In genomic region chr7:101179117-101179779, GRCh38 we compare ENCODE assay signal across 13 cellular contexts. TPM values are rescaled to one million over a fixed set of nuclear protein-coding genes. Genes with fewer than 3 reads are reported as not detected.
DNase-seq lines count a peak whose midpoint lies in the region; ATAC-seq lines count a peak whose summit lies in the region.
"Had no signal": no experiment of that assay in that cellular context is flagged by ENCODE, and none has a peak within 500 bp of the region (broad histone marks: within the 10 kb centered on the region; RNA-seq: fewer than 3 reads in every experiment).

No MANE protein-coding gene starts in this region.

- no peaks in the 10 kb centered on the region for H3K36me3 ChIP-seq in trophoblast cell (ENCODE audit: control insufficient read depth in 1 of 2, insufficient read depth in 2 of 2, low read length in 2 of 2)
- H3K36me3 ChIP-seq: neutrophil, Peyer's patch had no signal

- H3K18ac ChIP-seq in trophoblast cell (ENCODE audit: low read length), result no peak overlapping the region

- H3K27ac ChIP-seq in trophoblast cell (ENCODE audit: low read depth, low read length), result no peak overlapping the region
- H3K27ac ChIP-seq: neutrophil, Peyer's patch had no signal

- no peak overlapping the region for H3K9ac ChIP-seq in trophoblast cell (ENCODE audit: low read length)

- H3K4me1 Mint-ChIP-seq in effector memory CD8-positive, alpha-beta T cell (ENCODE audit: low read depth in 2 of 2), result peaks cover 8 to 9% of the 10 kb centered on the region in 2 donors

- H3K4ac ChIP-seq in trophoblast cell (ENCODE audit: low read depth, low read length), result no peak overlapping the region

- peak overlapping the region; percentile 2 for H3K4me2 ChIP-seq in trophoblast cell (ENCODE audit: low read length)

- H3K23ac ChIP-seq in trophoblast cell (ENCODE audit: low read length), result no peak overlapping the region

- peaks cover 7% of the 10 kb centered on the region for H3K9me3 ChIP-seq in trophoblast cell (ENCODE audit: insufficient read depth, low read depth, low read length)
- H3K9me3 ChIP-seq: neutrophil, Peyer's patch had no signal

- no peaks in the 10 kb centered on the region for H3K79me1 ChIP-seq in trophoblast cell (ENCODE audit: low read length)

- no peak overlapping the region for H3K14ac ChIP-seq in trophoblast cell (ENCODE audit: low read length)

- no peaks in the 10 kb centered on the region for H3K9me3 Mint-ChIP-seq in effector memory CD8-positive, alpha-beta T cell

- no peak overlapping the region for H2AK5ac ChIP-seq in trophoblast cell (ENCODE audit: low read length)

- H3K36me3 Mint-ChIP-seq in effector memory CD8-positive, alpha-beta T cell (ENCODE audit: insufficient read depth), result peaks cover 4% of the 10 kb centered on the region

- H3K4me3 Mint-ChIP-seq in effector memory CD8-positive, alpha-beta T cell, result peak overlapping the region; percentile 44 to 53

- ATAC-seq in effector memory CD8-positive, alpha-beta T cell (replicated peaks), result no peak
- ATAC-seq in HG02938 (IDR thresholded peaks at IDR 0.05; ENCODE audit: unreplicated experiment), result no peak

- H4K8ac ChIP-seq in trophoblast cell (ENCODE audit: low read depth, low read length), result no peak overlapping the region

- H3K4me1 ChIP-seq in trophoblast cell (ENCODE audit: control insufficient read depth in 1 of 2, insufficient read depth in 2 of 2, low read length in 2 of 2), result no peaks in the 10 kb centered on the region

- H3K27ac Mint-ChIP-seq in effector memory CD8-positive, alpha-beta T cell, result no peak overlapping the region
- H3K27ac Mint-ChIP-seq: CD14-positive monocyte had no signal

- no peak overlapping the region for H2BK120ac ChIP-seq in trophoblast cell (ENCODE audit: insufficient read depth, low read length, poor library complexity)

- WGBS in trophoblast cell (ENCODE audit: extremely low coverage, insufficient coverage, insufficient read length), result no CpG with 5 or more reads among the region's 28 CpGs

- H3K4me3 ChIP-seq in trophoblast cell (ENCODE audit: low read depth, low read length), result no peak overlapping the region

- H3K27me3 Mint-ChIP-seq in effector memory CD8-positive, alpha-beta T cell, result peaks cover 73 to 86% of the 10 kb centered on the region in 2 donors

- H3K79me2 ChIP-seq in trophoblast cell (ENCODE audit: control insufficient read depth, insufficient read depth, low read length, poor library complexity), result no peaks in the 10 kb centered on the region

- no peak overlapping the region for H2AFZ ChIP-seq in trophoblast cell (ENCODE audit: insufficient read depth, low read length, poor library complexity)

- H4K91ac ChIP-seq in trophoblast cell (ENCODE audit: low read depth, low read length), result no peak overlapping the region

- H2BK12ac ChIP-seq in trophoblast cell (ENCODE audit: low read length), result no peak overlapping the region

- H4K12ac ChIP-seq in trophoblast cell (ENCODE audit: low read depth, low read length), result no peak overlapping the region

- H3K27me3 ChIP-seq in trophoblast cell (ENCODE audit: insufficient read depth, low read length), result peaks cover 38% of the 10 kb centered on the region

- no peak overlapping the region for H2BK5ac ChIP-seq in trophoblast cell (ENCODE audit: low read depth, low read length, poor library complexity)

- DNase-seq in activated CD4-positive, alpha-beta T cell treated with anti-CD3 and anti-CD28 coated beads for 48 hours, result peak; percentile 18
- no peak for DNase-seq in activated CD4-positive, alpha-beta T cell treated with anti-CD3 and anti-CD28 coated beads, Interleukin-2, amount 50 U/mL, for 48 hours
- DNase-seq in NCI-H146 treated with DMSO at 0.1 percent for 48 hours (lab: John Stamatoyannopoulos, UW; ENCODE audit: unreplicated experiment) (peak; percentile 27), trophoblast cell (no peak), cerebellar cortex (ENCODE audit: low spot score) (no peak), NCI-H1694 treated with DMSO at 0.1 percent for 48 hours (lab: John Stamatoyannopoulos, UW) (no peak)
- DNase-seq in effector memory CD8-positive, alpha-beta T cell, result no peak
- DNase-seq: activated CD8-positive, alpha-beta memory T cell treated with anti-CD3 and anti-CD28 coated beads for 24 hours; HCEC 1CT; Peyer's patch had no signal

RNA-seq across cellular contexts. Expression of gene NAT16, which starts 0.8 kb away (rescaled TPM):
- not detected in 2 replicates for polyA plus RNA-seq in trophoblast cell (2013)
- polyA plus RNA-seq: CD14-positive monocyte had no signal

RNA-seq across cellular contexts. Expression of gene VGF, which starts 13.9 kb away (rescaled TPM):
- polyA plus RNA-seq in trophoblast cell (2013), result 6.3 and 7.2 TPM in 2 replicates
- polyA plus RNA-seq: CD14-positive monocyte had no signal

RNA-seq across cellular contexts. Expression of gene MOGAT3, which starts 21.6 kb away (rescaled TPM):
- polyA plus RNA-seq in trophoblast cell (2013), result 0.04 TPM in 1 of 2 replicates, not detected in the other
- polyA plus RNA-seq: CD14-positive monocyte had no signal

RNA-seq across cellular contexts. Expression of gene AP1S1, which starts 25.0 kb away (rescaled TPM):
- polyA plus RNA-seq in trophoblast cell (2013), result 59.2 and 61.3 TPM in 2 replicates

RNA-seq across cellular contexts. Expression of gene PLOD3, which starts 38.1 kb away (rescaled TPM):
- 72.0 and 76.5 TPM in 2 replicates for polyA plus RNA-seq in trophoblast cell (2013)

Comparison
In these comparisons a context has a peak if more than half of its experiments do, and no peak if none do; other contexts are left out.
1. DNase-seq: peak in activated CD4-positive, alpha-beta T cell treated with anti-CD3 and anti-CD28 coated beads for 48 hours (single experiment) and NCI-H146 treated with DMSO at 0.1 percent for 48 hours (single experiment); none in activated CD4-positive, alpha-beta T cell treated with anti-CD3 and anti-CD28 coated beads, Interleukin-2, amount 50 U/mL, for 48 hours (0 of 2), effector memory CD8-positive, alpha-beta T cell (0 of 3), trophoblast cell (0 of 2), cerebellar cortex (single experiment) and NCI-H1694 treated with DMSO at 0.1 percent for 48 hours (single experiment).